In genomic region chr1:11151134-11151533, GRCh38 we compare ENCODE assay signal across 33 cellular contexts. TPM values are rescaled to one million over a fixed set of nuclear protein-coding genes. Genes with fewer than 3 reads are reported as not detected.
DNase-seq lines count a peak whose midpoint lies in the region; ATAC-seq, FAIRE-seq and TF ChIP-seq lines count a peak whose summit lies in the region.
"Had no signal": no experiment of that assay in that cellular context is flagged by ENCODE, and none has a peak within 500 bp of the region (broad histone marks: within the 10 kb centered on the region; RNA-seq: fewer than 3 reads in every experiment).

No MANE protein-coding gene starts in this region.

- H3K27me3 ChIP-seq in tibial artery = no peaks in the 10 kb centered on the region
- H3K27me3 ChIP-seq: gastrocnemius medialis, Peyer's patch had no signal

- FAIRE-seq in GM12891 (lab: Jason Lieb, UNC) = no peak
- FAIRE-seq: GM18507, HTR-8/SVneo, TTC549 had no signal

- peaks cover 0 to 11% (median 0%) of the 10 kb centered on the region in 4 donors for H3K4me1 ChIP-seq in tibial artery
- H3K4me1 ChIP-seq: Caco-2, Peyer's patch had no signal

- H3K4me3 ChIP-seq in tibial artery = no peak overlapping the region
- H3K4me3 ChIP-seq: gastrocnemius medialis, Peyer's patch had no signal

- no peak for TF ChIP-seq CTCF in VCaP (conservative IDR thresholded peaks at IDR 0.05)
- TF ChIP-seq CTCF in mesothelial cell of epicardium (IDR thresholded peaks at IDR 0.05; ENCODE audit: unreplicated experiment) = no peak
- no peak for TF ChIP-seq CTCF in tibial artery (IDR thresholded peaks at IDR 0.05)

- intact Hi-C loops in tibial artery (cut with DNase I; ENCODE audit: low total_unique reads) = no loop called here

- peaks cover 11% of the 10 kb centered on the region for H3K4me1 Mint-ChIP-seq in mesothelial cell of epicardium
- H3K4me1 Mint-ChIP-seq: activated CD4-positive, alpha-beta memory T cell treated with anti-CD3 and anti-CD28 coated beads, Interleukin-2, amount 10 ng/mL, durations not matched to agents 7 days and 5 days; central memory CD8-positive, alpha-beta T cell; naive thymus-derived CD8-positive, alpha-beta T cell had no signal

- no peaks in the 10 kb centered on the region for H3K9me3 ChIP-seq in tibial artery
- H3K9me3 ChIP-seq: Caco-2, gastrocnemius medialis, Peyer's patch had no signal

- peaks cover 25% of the 10 kb centered on the region for H3K36me3 Mint-ChIP-seq in mesothelial cell of epicardium
- H3K36me3 Mint-ChIP-seq: activated naive CD4-positive, alpha-beta T cell treated with anti-CD3 and anti-CD28 coated beads, Interleukin-2, amount 50 U/mL, for 72 hours had no signal

- H3K27ac ChIP-seq in VCaP (peak overlapping the region; percentile 88), tibial artery (no peak overlapping the region)
- H3K27ac ChIP-seq: Peyer's patch had no signal

- no peak for TF ChIP-seq POLR2A in GM12891 (IDR thresholded peaks at IDR 0.05; ENCODE audit: low read depth, low read length)

- no peaks in the 10 kb centered on the region for H3K9me3 Mint-ChIP-seq in mesothelial cell of epicardium
- H3K9me3 Mint-ChIP-seq: activated CD4-positive, alpha-beta memory T cell treated with anti-CD3 and anti-CD28 coated beads, Interleukin-2, amount 10 ng/mL, durations not matched to agents 7 days and 5 days; activated naive CD4-positive, alpha-beta T cell treated with anti-CD3 and anti-CD28 coated beads, Interleukin-2, amount 50 U/mL, for 72 hours; central memory CD8-positive, alpha-beta T cell; H9; naive thymus-derived CD8-positive, alpha-beta T cell; stimulated activated naive CD8-positive, alpha-beta T cell treated with anti-CD3 and anti-CD28 coated beads, Interleukin-15, Interleukin-2, amounts not matched to agents 100 ng/mL and 50 ng/mL, for 24 hours had no signal

- no peaks in the 10 kb centered on the region for H3K27me3 Mint-ChIP-seq in mesothelial cell of epicardium (ENCODE audit: low read depth)
- H3K27me3 Mint-ChIP-seq: activated CD4-positive, alpha-beta memory T cell treated with anti-CD3 and anti-CD28 coated beads, Interleukin-2, amount 10 ng/mL, durations not matched to agents 7 days and 5 days; central memory CD8-positive, alpha-beta T cell; naive thymus-derived CD8-positive, alpha-beta T cell; stimulated activated naive CD8-positive, alpha-beta T cell treated with anti-CD3 and anti-CD28 coated beads, Interleukin-15, Interleukin-2, amounts not matched to agents 100 ng/mL and 50 ng/mL, for 24 hours had no signal

- peaks cover 38 to 81% (median 63%) of the 10 kb centered on the region in 3 donors for H3K36me3 ChIP-seq in tibial artery

- no peak overlapping the region for H3K4me3 Mint-ChIP-seq in mesothelial cell of epicardium
- H3K4me3 Mint-ChIP-seq: activated CD4-positive, alpha-beta memory T cell treated with anti-CD3 and anti-CD28 coated beads, Interleukin-2, amount 10 ng/mL, durations not matched to agents 7 days and 5 days; central memory CD8-positive, alpha-beta T cell; H9; naive thymus-derived CD8-positive, alpha-beta T cell; stimulated activated naive CD8-positive, alpha-beta T cell treated with anti-CD3 and anti-CD28 coated beads, Interleukin-15, Interleukin-2, amounts not matched to agents 100 ng/mL and 50 ng/mL, for 24 hours had no signal

- H3K27ac Mint-ChIP-seq in mesothelial cell of epicardium = peak overlapping the region; percentile 5
- H3K27ac Mint-ChIP-seq: activated CD4-positive, alpha-beta memory T cell treated with anti-CD3 and anti-CD28 coated beads, Interleukin-2, amount 10 ng/mL, durations not matched to agents 7 days and 5 days; stimulated activated naive CD8-positive, alpha-beta T cell treated with anti-CD3 and anti-CD28 coated beads, Interleukin-15, Interleukin-2, amounts not matched to agents 100 ng/mL and 50 ng/mL, for 24 hours had no signal

- peak; percentile 2 to 7 for DNase-seq in AML-193 (lab: John Stamatoyannopoulos, UW)
- no peak for DNase-seq in GM12891 (ENCODE audit: insufficient read length, low spot score)
- DNase-seq in mesothelial cell of epicardium (ENCODE audit: low spot score in 2 of 2, unreplicated experiment in 2 of 2) = no peak
- DNase-seq in tibial artery = no peak
- no peak for DNase-seq in ureter (ENCODE audit: low spot score)
- DNase-seq: activated CD4-positive, alpha-beta memory T cell treated with anti-CD3 and anti-CD28 coated beads, Interleukin-2, amount 10 ng/mL, durations not matched to agents 7 days and 5 days; activated CD4-positive, alpha-beta T cell treated with anti-CD3 and anti-CD28 coated beads for 1 hour; aorta; C1 segment of cervical spinal cord; Caco-2; DMS79 treated with DMSO at 0.1 percent for 48 hours; gastrocnemius medialis; H9; hippocampal formation; KG1; naive thymus-derived CD8-positive, alpha-beta T cell; NCI-H187; NCI-H2171 treated with DMSO at 0.1 percent for 48 hours; NCI-H524 treated with DMSO at 0.1 percent for 48 hours; occipital lobe; Peyer's patch; T-helper 1 cell; trophoblast cell had no signal

- no peak for ATAC-seq in GM19455 (IDR thresholded peaks at IDR 0.05; ENCODE audit: unreplicated experiment)
- ATAC-seq: activated naive CD4-positive, alpha-beta T cell treated with anti-CD3 and anti-CD28 coated beads, Interleukin-2, amount 50 U/mL, for 72 hours; gastrocnemius medialis; naive thymus-derived CD8-positive, alpha-beta T cell had no signal

TF ChIP-seq in GM12891, 5 proteins besides CTCF, POLR2A, EP300 and RAD21:
- TF ChIP-seq SPI1 (IDR thresholded peaks at IDR 0.05; ENCODE audit: low read depth, low read length) (peak; percentile 78), POU2F2 (IDR thresholded peaks at IDR 0.05; ENCODE audit: low read depth, low read length) (no peak)

RNA-seq across cellular contexts. Expression of gene ANGPTL7, which starts 38.0 kb away (rescaled TPM):
- 0.05 TPM for polyA plus RNA-seq in GM12891 (2012; ENCODE audit: low read depth, missing spikeins)
- not detected in 3 replicates for total RNA-seq in mesothelial cell of epicardium
- total RNA-seq in ureter = 1.4 TPM
- total RNA-seq: activated CD4-positive, alpha-beta memory T cell treated with anti-CD3 and anti-CD28 coated beads, Interleukin-2, amount 10 ng/mL, durations not matched to agents 7 days and 5 days; activated naive CD4-positive, alpha-beta T cell treated with anti-CD3 and anti-CD28 coated beads, Interleukin-2, amount 50 U/mL, for 72 hours; Caco-2; dermis microvascular lymphatic vessel endothelial cell; H9; naive thymus-derived CD8-positive, alpha-beta T cell; occipital lobe; pulmonary artery endothelial cell had no signal
- polyA plus RNA-seq: naive thymus-derived CD8-positive, alpha-beta T cell had no signal

RNA-seq across cellular contexts. Expression of gene EXOSC10, which starts 51.5 kb away (rescaled TPM):
- polyA plus RNA-seq in GM12891 (2012; ENCODE audit: low read depth, missing spikeins) = 39.0 TPM
- total RNA-seq in mesothelial cell of epicardium (68.1 to 76.9 TPM (median 73.7 TPM) in 3 replicates), ureter (71.5 TPM)

Comparison
In these comparisons a context has a peak if more than half of its experiments do, and no peak if none do; other contexts are left out.
1. DNase-seq: peak in AML-193 (2 of 2); none in GM12891 (single experiment), mesothelial cell of epicardium (0 of 2), tibial artery (0 of 2) and ureter (single experiment).